In the genomic region with DNA sequence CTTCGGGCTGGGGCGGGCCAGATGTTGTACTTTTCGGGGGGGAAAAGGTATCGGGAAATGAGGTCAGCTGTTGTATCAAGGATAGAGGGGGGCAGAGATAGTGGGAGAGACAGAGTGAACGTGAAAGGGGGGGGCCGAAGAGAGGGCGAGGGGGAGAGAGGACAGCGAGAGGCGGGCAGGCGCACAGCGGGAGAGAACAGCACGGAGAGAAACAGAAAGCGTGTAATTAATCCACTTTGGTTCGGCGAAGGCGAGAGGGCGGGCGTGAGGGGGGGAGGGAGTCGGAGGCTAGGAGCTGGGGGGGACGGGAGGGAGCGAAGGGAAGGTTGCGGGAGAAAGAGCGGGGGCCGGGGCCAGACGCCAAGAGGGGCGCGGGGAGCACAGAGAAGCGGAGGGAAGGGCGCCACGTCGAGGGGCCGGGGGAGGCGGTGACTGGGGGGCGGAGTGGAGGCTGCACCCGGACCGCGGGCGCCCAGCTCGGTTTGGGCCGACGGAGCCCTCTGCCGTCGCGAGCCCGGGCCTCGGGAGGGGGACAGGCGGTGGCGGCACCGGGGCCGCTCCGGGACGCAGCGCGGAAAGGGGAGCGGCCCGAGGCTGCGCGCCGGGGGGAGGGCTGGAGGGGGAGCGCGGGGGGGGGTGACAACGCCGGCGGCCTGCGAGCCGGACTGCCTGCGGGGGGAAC, we compare ENCODE assay signal across 11 cellular contexts. TPM values are rescaled to one million over a fixed set of nuclear protein-coding genes. Genes with fewer than 3 reads are reported as not detected.
DNase-seq lines count a peak whose midpoint lies in the region; ATAC-seq and TF ChIP-seq lines count a peak whose summit lies in the region.
"Had no signal": no experiment of that assay in that cellular context is flagged by ENCODE, and none has a peak within 500 bp of the region (broad histone marks: within the 10 kb centered on the region; RNA-seq: fewer than 3 reads in every experiment).

No MANE protein-coding gene starts in this region.

- H3K4me1 ChIP-seq in CD4-positive, alpha-beta memory T cell (ENCODE audit: insufficient read depth, low read length): peaks cover 15% of the 10 kb centered on the region
- H3K4me1 ChIP-seq in osteoblast (ENCODE audit: insufficient read depth, low read length): peaks cover 11% of the 10 kb centered on the region

- H3K4me3 ChIP-seq in CD4-positive, alpha-beta memory T cell (ENCODE audit: low read length in 2 of 2): no peak overlapping the region
- peak overlapping the region; percentile 37 for H3K4me3 ChIP-seq in osteoblast (ENCODE audit: insufficient read depth, low read length)

- H3K4me1 Mint-ChIP-seq in CD4-positive, alpha-beta memory T cell: peaks cover 0 to 25% (median 4%) of the 10 kb centered on the region in 4 donors
- peaks cover 2% of the 10 kb centered on the region for H3K4me1 Mint-ChIP-seq in endothelial cell (ENCODE audit: unreplicated experiment)

- H2AFZ ChIP-seq in osteoblast (ENCODE audit: low read length): no peak overlapping the region

- CTCF ChIA-PET in CD4-positive, alpha-beta memory T cell (lab: Charles Lee; ENCODE audit: partially characterized antibody): no interaction called here

- no peak for ATAC-seq in GM21360 (IDR thresholded peaks at IDR 0.05; ENCODE audit: unreplicated experiment)
- no peak for ATAC-seq in HG03521 (IDR thresholded peaks at IDR 0.05; ENCODE audit: unreplicated experiment)

- H3K4me3 Mint-ChIP-seq in CD4-positive, alpha-beta memory T cell: peak overlapping the region; percentile 76 to 92 (median 86)
- H3K4me3 Mint-ChIP-seq in endothelial cell (ENCODE audit: unreplicated experiment): peak overlapping the region; percentile 15

- peaks cover 27% of the 10 kb centered on the region for H3K27me3 ChIP-seq in CD4-positive, alpha-beta memory T cell (ENCODE audit: insufficient read depth, low read length)
- H3K27me3 ChIP-seq in osteoblast (ENCODE audit: insufficient read depth, low read length): peaks cover 70% of the 10 kb centered on the region

- peak overlapping the region; percentile 48 for H3K4me2 ChIP-seq in osteoblast (ENCODE audit: insufficient read depth, low read length)

- peak in 1 of 5 donors; percentile 9 for DNase-seq in CD4-positive, alpha-beta memory T cell
- peak; percentile 74 for DNase-seq in NCI-H748 (lab: John Stamatoyannopoulos, UW; ENCODE audit: unreplicated experiment)
- no peak for DNase-seq in endothelial cell (ENCODE audit: low spot score)
- DNase-seq in osteoblast (ENCODE audit: insufficient read length, low spot score, missing footprints): peak; percentile 95
- DNase-seq in T1000 (lab: John Stamatoyannopoulos, UW): no peak
- no peak for DNase-seq in globus pallidus (ENCODE audit: low spot score)
- DNase-seq: activated gamma-delta T cell, NCI-H524 treated with DMSO at 0.1 percent for 48 hours had no signal

- H3K27ac Mint-ChIP-seq in CD4-positive, alpha-beta memory T cell: peak overlapping the region in 1 of 7 donors; percentile 24
- no peak overlapping the region for H3K27ac Mint-ChIP-seq in endothelial cell (ENCODE audit: unreplicated experiment)

- TF ChIP-seq CTCF in endothelial cell (IDR thresholded peaks at IDR 0.05; ENCODE audit: unreplicated experiment) (no peak), osteoblast (IDR thresholded peaks at IDR 0.05; ENCODE audit: extremely low read depth, low read depth, low read length) (no peak)

- no peak overlapping the region for H3K27ac ChIP-seq in CD4-positive, alpha-beta memory T cell (ENCODE audit: low read depth, low read length)
- H3K27ac ChIP-seq in osteoblast (ENCODE audit: low read depth, low read length): no peak overlapping the region

- POLR2A ChIA-PET in CD4-positive, alpha-beta memory T cell (lab: Charles Lee; ENCODE audit: partially characterized antibody): no interaction called here

- peaks cover 5% of the 10 kb centered on the region for H4K20me1 ChIP-seq in osteoblast (ENCODE audit: insufficient read depth, low read length)

- intact Hi-C loops in CD4-positive, alpha-beta memory T cell (cut with micrococcal nuclease): no loop called here

- no peaks in the 10 kb centered on the region for H3K36me3 Mint-ChIP-seq in CD4-positive, alpha-beta memory T cell
- H3K36me3 Mint-ChIP-seq in endothelial cell (ENCODE audit: low read depth, unreplicated experiment): no peaks in the 10 kb centered on the region

- no peaks in the 10 kb centered on the region for H3K9me3 ChIP-seq in CD4-positive, alpha-beta memory T cell (ENCODE audit: control insufficient read depth in 1 of 2, low read length in 2 of 2)
- no peaks in the 10 kb centered on the region for H3K9me3 ChIP-seq in osteoblast (ENCODE audit: low read depth, low read length)

- H3K9me3 Mint-ChIP-seq in CD4-positive, alpha-beta memory T cell: peaks cover 0 to 6% (median 0%) of the 10 kb centered on the region in 8 donors
- H3K9me3 Mint-ChIP-seq in endothelial cell (ENCODE audit: unreplicated experiment): no peaks in the 10 kb centered on the region

- no peaks in the 10 kb centered on the region for H3K79me2 ChIP-seq in osteoblast (ENCODE audit: insufficient read depth, low read length)

- peaks cover 38 to 42% of the 10 kb centered on the region in 2 donors for H3K27me3 Mint-ChIP-seq in CD4-positive, alpha-beta memory T cell
- H3K27me3 Mint-ChIP-seq in endothelial cell (ENCODE audit: unreplicated experiment): peaks cover 29% of the 10 kb centered on the region

- no peaks in the 10 kb centered on the region for H3K36me3 ChIP-seq in CD4-positive, alpha-beta memory T cell (ENCODE audit: insufficient read depth, low read length)
- H3K36me3 ChIP-seq in osteoblast (ENCODE audit: insufficient read depth, low read length): no peaks in the 10 kb centered on the region

RNA-seq across cellular contexts. Expression of a gene that starts 0.6 kb away (rescaled TPM):
- not detected for total RNA-seq in CD4-positive, alpha-beta memory T cell
- polyA plus RNA-seq in CD4-positive, alpha-beta memory T cell: not detected
- total RNA-seq in endothelial cell (ENCODE audit: unreplicated experiment) (2.1 TPM), osteoblast (53.9 and 68.8 TPM in 2 replicates)

RNA-seq across cellular contexts. Expression of a gene that starts 22.4 kb away (rescaled TPM):
- not detected for total RNA-seq in CD4-positive, alpha-beta memory T cell
- polyA plus RNA-seq in CD4-positive, alpha-beta memory T cell: not detected
- total RNA-seq in endothelial cell (ENCODE audit: unreplicated experiment) (not detected), osteoblast (not detected in 2 replicates)

RNA-seq across cellular contexts. Expression of a gene that starts 33.0 kb away (rescaled TPM):
- total RNA-seq in CD4-positive, alpha-beta memory T cell: not detected
- polyA plus RNA-seq in CD4-positive, alpha-beta memory T cell: not detected
- total RNA-seq in endothelial cell (ENCODE audit: unreplicated experiment) (not detected), osteoblast (under 0.01 TPM in 1 of 2 replicates, not detected in the other)
- total RNA-seq: liver had no signal

Comparison
In these comparisons a context has a peak if more than half of its experiments do, and no peak if none do; other contexts are left out.
1. DNase-seq: peak in NCI-H748 (single experiment) and osteoblast (single experiment); none in endothelial cell (single experiment), T1000 (single experiment) and globus pallidus (single experiment).
2. RNA of a gene that starts 0.6 kb away (total RNA-seq): 53.9 to 68.8 TPM in osteoblast; 2.1 TPM in endothelial cell (single experiment) and not detected in CD4-positive, alpha-beta memory T cell; every median in the first group is over 10 times any median in the second.